12 cellular contexts compared by ENCODE assay signal in genomic region chr18:11398625-11399024, GRCh38.
A peak's percentile ranks its signal among the peaks of the same experiment; 100 is the strongest.
DNase-seq lines count a peak whose midpoint lies in the region; ATAC-seq, FAIRE-seq and TF ChIP-seq lines count a peak whose summit lies in the region.
"Had no signal": no experiment of that assay in that cellular context is flagged by ENCODE, and none has a peak within 500 bp of the region (broad histone marks: within the 10 kb centered on the region; RNA-seq: fewer than 3 reads in every experiment).

No MANE protein-coding gene starts in this region.

- no peaks in the 10 kb centered on the region for H4K20me1 ChIP-seq in astrocyte (ENCODE audit: insufficient read depth, low read length)

- peaks cover 5% of the 10 kb centered on the region for H3K4me1 Mint-ChIP-seq in astrocyte (ENCODE audit: low read depth, unreplicated experiment)
- H3K4me1 Mint-ChIP-seq: activated CD4-positive, alpha-beta T cell treated with anti-CD3 and anti-CD28 coated beads, Interleukin-2, amount 10 ng/mL, durations not matched to agents 7 days and 5 days had no signal

- no peak for ATAC-seq in HG03039 (IDR thresholded peaks at IDR 0.05; ENCODE audit: unreplicated experiment)
- ATAC-seq: heart right ventricle had no signal

- H3K23ac ChIP-seq in mesenchymal stem cell (ENCODE audit: low read length in 2 of 2) = no peak overlapping the region
- H3K23ac ChIP-seq in trophoblast cell (ENCODE audit: low read length) = no peak overlapping the region

- H3K27ac Mint-ChIP-seq in astrocyte (ENCODE audit: unreplicated experiment) = no peak overlapping the region
- H3K27ac Mint-ChIP-seq: activated CD4-positive, alpha-beta T cell treated with anti-CD3 and anti-CD28 coated beads, Interleukin-2, amount 10 ng/mL, durations not matched to agents 7 days and 5 days had no signal

- no peaks in the 10 kb centered on the region for H3K27me3 ChIP-seq in astrocyte (ENCODE audit: insufficient read depth, low read length)
- H3K27me3 ChIP-seq in mesenchymal stem cell (ENCODE audit: control insufficient read depth in 1 of 2, insufficient read depth in 1 of 2, low read length in 2 of 2) = no peaks in the 10 kb centered on the region
- no peaks in the 10 kb centered on the region for H3K27me3 ChIP-seq in trophoblast cell (ENCODE audit: insufficient read depth, low read length)
- H3K27me3 ChIP-seq: heart right ventricle had no signal

- no peak overlapping the region for H2BK15ac ChIP-seq in mesenchymal stem cell (ENCODE audit: low read depth, poor library complexity, severe bottlenecking)

- no peaks in the 10 kb centered on the region for H3K4me1 ChIP-seq in astrocyte (ENCODE audit: insufficient read depth, low read length)
- H3K4me1 ChIP-seq in mesenchymal stem cell (ENCODE audit: control insufficient read depth, insufficient read depth, low read depth, low read length) = no peaks in the 10 kb centered on the region
- H3K4me1 ChIP-seq in trophoblast cell (ENCODE audit: control insufficient read depth in 1 of 2, insufficient read depth in 2 of 2, low read length in 2 of 2) = peaks cover 0 to under 1% of the 10 kb centered on the region in 2 experiments
- H3K4me1 ChIP-seq: heart right ventricle had no signal

- no peak overlapping the region for H4K12ac ChIP-seq in trophoblast cell (ENCODE audit: low read depth, low read length)

- peaks cover 3% of the 10 kb centered on the region for H3K9me3 Mint-ChIP-seq in astrocyte (ENCODE audit: unreplicated experiment)
- H3K9me3 Mint-ChIP-seq: activated CD4-positive, alpha-beta T cell treated with anti-CD3 and anti-CD28 coated beads, Interleukin-2, amount 10 ng/mL, durations not matched to agents 7 days and 5 days had no signal

- H3K4ac ChIP-seq in mesenchymal stem cell (ENCODE audit: low read depth in 1 of 2, low read length in 2 of 2) (no peak overlapping the region), trophoblast cell (ENCODE audit: low read depth, low read length) (no peak overlapping the region)

- H2BK120ac ChIP-seq in mesenchymal stem cell (ENCODE audit: low read depth, low read length) (no peak overlapping the region), trophoblast cell (ENCODE audit: insufficient read depth, low read length, poor library complexity) (no peak overlapping the region)

- H3K27ac ChIP-seq in astrocyte (ENCODE audit: low read depth, low read length) (no peak overlapping the region), mesenchymal stem cell (ENCODE audit: low read length, poor library complexity, severe bottlenecking) (no peak overlapping the region), trophoblast cell (ENCODE audit: low read depth, low read length) (no peak overlapping the region)
- H3K27ac ChIP-seq: heart right ventricle had no signal

- no peak overlapping the region for H3K4me3 ChIP-seq in astrocyte (ENCODE audit: insufficient read depth, low read depth, low read length)
- H3K4me3 ChIP-seq in mesenchymal stem cell (ENCODE audit: insufficient read depth in 1 of 2, low read depth in 1 of 2, low read length in 2 of 2) = no peak overlapping the region
- H3K4me3 ChIP-seq in trophoblast cell (ENCODE audit: low read depth, low read length) = no peak overlapping the region
- H3K4me3 ChIP-seq: heart right ventricle, lung had no signal

- no peaks in the 10 kb centered on the region for H3K79me1 ChIP-seq in mesenchymal stem cell (replicated peaks; ENCODE audit: low read length, poor library complexity, severe bottlenecking)
- no peaks in the 10 kb centered on the region for H3K79me1 ChIP-seq in trophoblast cell (ENCODE audit: low read length)

- H4K8ac ChIP-seq in mesenchymal stem cell (ENCODE audit: low read length) (no peak overlapping the region), trophoblast cell (ENCODE audit: low read depth, low read length) (no peak overlapping the region)

- H3K79me2 ChIP-seq in astrocyte (ENCODE audit: insufficient read depth, low read length) (no peaks in the 10 kb centered on the region), trophoblast cell (ENCODE audit: control insufficient read depth, insufficient read depth, low read length, poor library complexity) (no peaks in the 10 kb centered on the region)

- no peak overlapping the region for H3K9ac ChIP-seq in astrocyte (ENCODE audit: low read length)
- no peak overlapping the region for H3K9ac ChIP-seq in mesenchymal stem cell (ENCODE audit: low read length)
- no peak overlapping the region for H3K9ac ChIP-seq in trophoblast cell (ENCODE audit: low read length)

- H3K4me2 ChIP-seq in astrocyte (ENCODE audit: low read length) (no peak overlapping the region), mesenchymal stem cell (ENCODE audit: low read length, poor library complexity, severe bottlenecking) (no peak overlapping the region), trophoblast cell (ENCODE audit: low read length) (no peak overlapping the region)

- no peak for FAIRE-seq in astrocyte (lab: Jason Lieb, UNC)

- H3K27me3 Mint-ChIP-seq in astrocyte (ENCODE audit: low read depth, unreplicated experiment) = no peaks in the 10 kb centered on the region

- H4K91ac ChIP-seq in mesenchymal stem cell (ENCODE audit: low read length) = no peak overlapping the region
- no peak overlapping the region for H4K91ac ChIP-seq in trophoblast cell (ENCODE audit: low read depth, low read length)

- H3K36me3 ChIP-seq in astrocyte (ENCODE audit: insufficient read depth, low read length) = no peaks in the 10 kb centered on the region
- no peaks in the 10 kb centered on the region for H3K36me3 ChIP-seq in mesenchymal stem cell (ENCODE audit: control insufficient read depth in 1 of 2, insufficient read depth in 2 of 2, low read depth in 1 of 2, low read length in 2 of 2)
- no peaks in the 10 kb centered on the region for H3K36me3 ChIP-seq in trophoblast cell (ENCODE audit: control insufficient read depth in 1 of 2, insufficient read depth in 2 of 2, low read length in 2 of 2)
- H3K36me3 ChIP-seq: heart right ventricle had no signal

- H3K9me3 ChIP-seq in astrocyte (ENCODE audit: insufficient read depth, low read depth, low read length) (no peaks in the 10 kb centered on the region), mesenchymal stem cell (ENCODE audit: control insufficient read depth, low read length) (no peaks in the 10 kb centered on the region), trophoblast cell (ENCODE audit: insufficient read depth, low read depth, low read length) (no peaks in the 10 kb centered on the region)
- H3K9me3 ChIP-seq: heart right ventricle had no signal

- TF ChIP-seq CTCF in astrocyte (IDR thresholded peaks at IDR 0.05; ENCODE audit: insufficient read depth, low read depth, low read length) = peak; percentile 11

- H3K36me3 Mint-ChIP-seq in astrocyte (ENCODE audit: low read depth, unreplicated experiment) = no peaks in the 10 kb centered on the region

- H3K18ac ChIP-seq in mesenchymal stem cell (ENCODE audit: low read depth in 1 of 2, low read length in 2 of 2) (no peak overlapping the region), trophoblast cell (ENCODE audit: low read length) (no peak overlapping the region)

- no peak overlapping the region for H3K4me3 Mint-ChIP-seq in astrocyte (ENCODE audit: unreplicated experiment)
- H3K4me3 Mint-ChIP-seq: activated CD4-positive, alpha-beta T cell treated with anti-CD3 and anti-CD28 coated beads, Interleukin-2, amount 10 ng/mL, durations not matched to agents 7 days and 5 days had no signal

- H3K14ac ChIP-seq in mesenchymal stem cell (ENCODE audit: low read length in 2 of 2) = no peak overlapping the region
- H3K14ac ChIP-seq in trophoblast cell (ENCODE audit: low read length) = no peak overlapping the region

- DNase-seq in EH (ENCODE audit: low read depth) (peak; percentile 14), LHCN-M2 (ENCODE audit: low read depth) (peak; percentile 33), astrocyte (ENCODE audit: low read depth) (no peak), mesenchymal stem cell (peak; percentile 9), trophoblast cell (no peak), NCI-H2107 treated with DMSO at 0.1 percent for 48 hours (lab: John Stamatoyannopoulos, UW; ENCODE audit: unreplicated experiment) (no peak), NOMO-1 treated with dmso at 0.1 percent for 144 hours (lab: John Stamatoyannopoulos, UW; ENCODE audit: unreplicated experiment) (no peak)
- DNase-seq: activated CD4-positive, alpha-beta T cell treated with anti-CD3 and anti-CD28 coated beads, Interleukin-2, amount 10 ng/mL, durations not matched to agents 7 days and 5 days; heart right ventricle; NCI-H2081 treated with DMSO at 0.1 percent for 48 hours had no signal

- no peak overlapping the region for H2AK5ac ChIP-seq in mesenchymal stem cell (ENCODE audit: low read length, severe bottlenecking)
- H2AK5ac ChIP-seq in trophoblast cell (ENCODE audit: low read length) = no peak overlapping the region

- WGBS in mesenchymal stem cell = 84% methylated on average over 3 of the region's 3 CpGs
- no CpG with 5 or more reads among the region's 3 CpGs for WGBS in trophoblast cell (ENCODE audit: extremely low coverage, insufficient coverage, insufficient read length)

- H2BK12ac ChIP-seq in mesenchymal stem cell (ENCODE audit: low read length in 2 of 2) = no peak overlapping the region
- H2BK12ac ChIP-seq in trophoblast cell (ENCODE audit: low read length) = no peak overlapping the region

- H2BK5ac ChIP-seq in mesenchymal stem cell (ENCODE audit: low read depth, low read length, poor library complexity, severe bottlenecking) = no peak overlapping the region
- H2BK5ac ChIP-seq in trophoblast cell (ENCODE audit: low read depth, low read length, poor library complexity) = no peak overlapping the region

- no peak overlapping the region for H2AFZ ChIP-seq in astrocyte (ENCODE audit: low read depth, low read length)
- H2AFZ ChIP-seq in mesenchymal stem cell (ENCODE audit: low read depth, low read length) = no peak overlapping the region
- no peak overlapping the region for H2AFZ ChIP-seq in trophoblast cell (ENCODE audit: insufficient read depth, low read length, poor library complexity)

Comparison
In these comparisons a context has a peak if more than half of its experiments do, and no peak if none do; other contexts are left out.
1. DNase-seq: peak in EH (single experiment), LHCN-M2 (single experiment) and mesenchymal stem cell (single experiment); none in astrocyte (single experiment), trophoblast cell (0 of 2), NCI-H2107 treated with DMSO at 0.1 percent for 48 hours (single experiment) and NOMO-1 treated with dmso at 0.1 percent for 144 hours (single experiment).